Comparison of ENCODE assay signal across 21 cellular contexts in the genomic region with DNA sequence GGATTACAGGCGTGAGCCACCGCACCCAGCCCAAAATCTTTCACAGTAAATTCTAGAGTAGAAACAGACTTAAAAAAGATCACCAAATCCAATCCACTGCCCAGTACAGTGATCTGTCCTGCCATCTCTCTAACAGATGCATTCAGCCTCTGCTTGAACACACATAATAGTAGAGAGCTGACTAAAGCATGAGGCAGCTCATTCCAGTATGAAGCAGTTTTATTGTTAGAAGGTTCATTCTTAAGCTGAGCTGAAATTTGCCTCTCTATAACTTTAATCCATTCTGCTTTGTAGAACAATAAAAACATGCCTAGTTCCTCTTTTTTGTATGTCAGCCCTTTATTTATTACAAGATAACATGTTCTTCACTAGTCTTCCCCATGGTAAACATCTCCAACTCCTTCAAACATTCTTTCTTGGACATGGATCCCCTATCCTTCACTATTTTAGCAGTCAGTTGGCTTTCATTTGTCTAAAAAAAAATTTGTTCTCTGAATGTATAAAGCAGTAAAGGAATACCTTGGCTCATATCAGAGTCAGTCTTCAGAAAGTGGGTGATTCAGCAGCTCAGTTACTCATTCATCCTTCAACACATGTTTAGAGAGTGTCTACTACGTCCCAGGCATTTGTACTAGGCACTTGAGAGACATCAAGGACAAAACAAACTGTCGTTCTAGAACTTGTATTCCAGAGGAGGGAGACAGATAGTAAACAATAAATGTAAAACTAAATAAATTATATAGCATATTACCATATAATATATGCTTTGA. TPM values are rescaled to one million over a fixed set of nuclear protein-coding genes. Genes with fewer than 3 reads are reported as not detected.
DNase-seq lines count a peak whose midpoint lies in the region; ATAC-seq and TF ChIP-seq lines count a peak whose summit lies in the region.
"Had no signal": no experiment of that assay in that cellular context is flagged by ENCODE, and none has a peak within 500 bp of the region (broad histone marks: within the 10 kb centered on the region; RNA-seq: fewer than 3 reads in every experiment).

No MANE protein-coding gene starts in this region.

- 67 to 73% methylated on average over 4 of the region's 4 CpGs for WGBS in upper lobe of left lung, 2 donors

- H3K27me3 ChIP-seq in uterus (no peaks in the 10 kb centered on the region), upper lobe of left lung (no peaks in the 10 kb centered on the region), BE2C (no peaks in the 10 kb centered on the region)
- H3K27me3 ChIP-seq: Peyer's patch, stomach had no signal

- H3K27ac ChIP-seq in uterus (no peak overlapping the region), upper lobe of left lung (no peak overlapping the region)
- H3K27ac ChIP-seq: Peyer's patch, stomach, VCaP had no signal

- no peak overlapping the region for H3K4me3 ChIP-seq in uterus
- H3K4me3 ChIP-seq in upper lobe of left lung: no peak overlapping the region
- no peak overlapping the region for H3K4me3 ChIP-seq in BE2C (ENCODE audit: low read depth, low read length)
- H3K4me3 ChIP-seq: Peyer's patch, stomach had no signal

- H3K9me3 ChIP-seq in uterus (no peaks in the 10 kb centered on the region), upper lobe of left lung (no peaks in the 10 kb centered on the region), BE2C (no peaks in the 10 kb centered on the region)
- H3K9me3 ChIP-seq: Caco-2, Peyer's patch, stomach had no signal

- intact Hi-C loops in uterus (cut with DNase I; ENCODE audit: low total_unique reads): no loop called here

- DNase-seq in AG08396 (ENCODE audit: low spot score): peak; percentile 12
- peak; percentile 59 for DNase-seq in LHCN-M2 (ENCODE audit: low read depth)
- peak; percentile 43 for DNase-seq in astrocyte of the hippocampus (ENCODE audit: low read depth, low spot score)
- DNase-seq in glomerular visceral epithelial cell (ENCODE audit: extremely low spot score): peak; percentile 28
- DNase-seq in uterus: no peak
- no peak for DNase-seq in upper lobe of left lung
- DNase-seq in BE2C: no peak
- DNase-seq: activated CD4-positive, alpha-beta memory T cell treated with anti-CD3 and anti-CD28 coated beads for 36 hours; activated naive CD8-positive, alpha-beta T cell treated with anti-CD3 and anti-CD28 coated beads, Interleukin-2, amount 50 U/mL, for 24 hours; activated T-cell treated with anti-CD3 and anti-CD28 coated beads, Interleukin-2, amount 50 U/mL, for 24 hours; Caco-2; head of caudate nucleus; mesendoderm; NCI-H1092; NCI-H2107; NCI-H526 treated with DMSO at 0.1 percent for 48 hours; Peyer's patch; stimulated activated CD4-positive, alpha-beta T cell treated with anti-CD3 and anti-CD28 coated beads, Interleukin-15, amount 100 ng/mL, for 24 hours; stomach had no signal

- ATAC-seq in upper lobe of left lung (ENCODE audit: low FRiP score in 2 of 2): no peak
- no peak for ATAC-seq in GM18909 (IDR thresholded peaks at IDR 0.05; ENCODE audit: poor library complexity, unreplicated experiment)
- ATAC-seq: activated naive CD8-positive, alpha-beta T cell treated with anti-CD3 and anti-CD28 coated beads, Interleukin-2, amount 50 U/mL, for 24 hours had no signal

- no peak for TF ChIP-seq EP300 in upper lobe of left lung (IDR thresholded peaks at IDR 0.05)

- TF ChIP-seq POLR2A in uterus (IDR thresholded peaks at IDR 0.05) (no peak), upper lobe of left lung (IDR thresholded peaks at IDR 0.05) (no peak)

- H3K4me1 ChIP-seq in uterus (no peaks in the 10 kb centered on the region), upper lobe of left lung (no peaks in the 10 kb centered on the region), BE2C (no peaks in the 10 kb centered on the region)
- H3K4me1 ChIP-seq: Caco-2, Peyer's patch, stomach had no signal

- no peak for TF ChIP-seq CTCF in uterus (IDR thresholded peaks at IDR 0.05)
- no peak for TF ChIP-seq CTCF in upper lobe of left lung (IDR thresholded peaks at IDR 0.05)
- TF ChIP-seq CTCF in BE2C (IDR thresholded peaks at IDR 0.05; ENCODE audit: low read depth, low read length): no peak

- H3K36me3 ChIP-seq in uterus (no peaks in the 10 kb centered on the region), upper lobe of left lung (no peaks in the 10 kb centered on the region), BE2C (no peaks in the 10 kb centered on the region)
- H3K36me3 ChIP-seq: Peyer's patch, stomach had no signal

RNA-seq across cellular contexts. Expression of gene PTBP2, which starts 10.7 kb away (rescaled TPM):
- total RNA-seq in LHCN-M2 (2014; rRNA removed): 28.7 and 35.2 TPM in 2 replicates
- 5.2 TPM for polyA plus RNA-seq in LHCN-M2 (2012)
- total RNA-seq in uterus: 100 to 1,000 TPM in 1 of 4 donors, 10 to 100 TPM in 3; 32.3 to 189 (median 57.5) TPM
- 10 to 100 TPM; 10.4 to 36.5 (median 14.4) TPM for total RNA-seq in upper lobe of left lung
- polyA plus RNA-seq in BE2C (2012; ENCODE audit: insufficient read depth, insufficient read length, low read depth): 12.2 TPM

Comparison
In these comparisons a context has a peak if more than half of its experiments do, and no peak if none do; other contexts are left out.
1. DNase-seq: peak in AG08396 (single experiment), LHCN-M2 (single experiment), astrocyte of the hippocampus (single experiment) and glomerular visceral epithelial cell (single experiment); none in uterus (0 of 2), upper lobe of left lung (0 of 2) and BE2C (single experiment).